1 cellular context compared by ENCODE assay signal in genomic region chr6:44350650-44350994, GRCh38.
TF ChIP-seq lines count a peak whose summit lies in the region.

No MANE protein-coding gene starts in this region.

TF ChIP-seq in HepG2, 621 proteins besides CTCF, POLR2A, EP300 and RAD21:
- TF ChIP-seq GFI1 (CRISPR knock-in tag; IDR thresholded peaks at IDR 0.05; ENCODE audit: borderline replicate concordance) = 0 out of 2 replicates have a peak, but pooled peaks have one; percentile 19
- TF ChIP-seq ZFAT (CRISPR knock-in tag; conservative IDR thresholded peaks at IDR 0.05) = 0 out of 2 replicates have a peak, but pooled peaks have one; percentile 57
TF ChIP-seq in HepG2: peak in this region for 2; not testable (repeated sequence) for 619.
